In genomic region chr12:43180242-43180641, GRCh38 we compare ENCODE assay signal across 19 cellular contexts.
DNase-seq lines count a peak whose midpoint lies in the region; TF ChIP-seq lines count a peak whose summit lies in the region.
"Had no signal": no experiment of that assay in that cellular context is flagged by ENCODE, and none has a peak within 500 bp of the region (broad histone marks: within the 10 kb centered on the region; RNA-seq: fewer than 3 reads in every experiment).

No MANE protein-coding gene starts in this region.

- TF ChIP-seq RAD21 in neural cell (conservative IDR thresholded peaks at IDR 0.05): no peak

- no peaks in the 10 kb centered on the region for H3K27me3 ChIP-seq in neural cell (ENCODE audit: insufficient read depth, low read depth, low read length)
- no peaks in the 10 kb centered on the region for H3K27me3 ChIP-seq in esophagus muscularis mucosa

- H3K4me1 ChIP-seq in esophagus muscularis mucosa: peaks cover 0 to 10% (median 4%) of the 10 kb centered on the region in 4 donors
- H3K4me1 ChIP-seq: A549 had no signal

- H3K4me3 ChIP-seq in neural cell (ENCODE audit: low read length): peak overlapping the region; percentile 31
- H3K4me3 ChIP-seq in esophagus muscularis mucosa: no peak overlapping the region
- H3K4me3 ChIP-seq: A549, GM23248 had no signal

- no peak overlapping the region for H3K4me2 ChIP-seq in neural cell (ENCODE audit: low read length)
- H3K4me2 ChIP-seq: A549 had no signal

- DNase-seq in NCI-H146 (lab: John Stamatoyannopoulos, UW): peak; percentile 34
- DNase-seq in NCI-H146 treated with DMSO at 0.1 percent for 48 hours (lab: John Stamatoyannopoulos, UW; ENCODE audit: unreplicated experiment): no peak
- DNase-seq in SK-N-DZ (ENCODE audit: low spot score): peak; percentile 83
- no peak for DNase-seq in cerebellum (ENCODE audit: low spot score)
- no peak for DNase-seq in esophagus muscularis mucosa (ENCODE audit: extremely low spot score)
- DNase-seq: 8988T; ACHN; AML-193; C1 segment of cervical spinal cord; Calu3; CD4-positive, alpha-beta memory T cell; COR-L47; DND-41; GM23248; H7; HCEC 1CT had no signal

- TF ChIP-seq CTCF in VCaP (conservative IDR thresholded peaks at IDR 0.05) (no peak), neural cell (IDR thresholded peaks at IDR 0.05; ENCODE audit: poor library complexity, severe bottlenecking) (no peak), esophagus muscularis mucosa (IDR thresholded peaks at IDR 0.05) (no peak)

- H3K79me2 ChIP-seq in neural cell (replicated peaks; ENCODE audit: insufficient read depth, low read length): no peaks in the 10 kb centered on the region

- no peak overlapping the region for H2AFZ ChIP-seq in neural cell (ENCODE audit: low read depth, low read length)
- H2AFZ ChIP-seq: GM23248 had no signal

- no peaks in the 10 kb centered on the region for H3K9me2 ChIP-seq in neural cell (ENCODE audit: insufficient read depth, low read length)

- H3K27ac ChIP-seq in VCaP (peak overlapping the region; percentile 24; the same call in 1 of the 2 replicates), neural cell (ENCODE audit: low read length) (peak overlapping the region; percentile 50), esophagus muscularis mucosa (replicated peaks in 1 of 4) (no peak overlapping the region)
- H3K27ac ChIP-seq: A549, GM23248 had no signal

- intact Hi-C loops in esophagus muscularis mucosa (cut with DNase I): no loop called here

- H3K9me3 ChIP-seq in neural cell (ENCODE audit: low read length) (no peaks in the 10 kb centered on the region), esophagus muscularis mucosa (no peaks in the 10 kb centered on the region)

- no peaks in the 10 kb centered on the region for H3K36me3 ChIP-seq in neural cell (ENCODE audit: insufficient read depth, low read length)
- H3K36me3 ChIP-seq in esophagus muscularis mucosa: no peaks in the 10 kb centered on the region

- TF ChIP-seq EP300 in neural cell (conservative IDR thresholded peaks at IDR 0.05; ENCODE audit: poor library complexity, severe bottlenecking) (peak; percentile 69), esophagus muscularis mucosa (IDR thresholded peaks at IDR 0.05) (no peak)

- WGBS in esophagus muscularis mucosa: 47% methylated on average over 4 of the region's 4 CpGs

- H3F3A ChIP-seq in neural cell (ENCODE audit: insufficient read depth, low read length, poor library complexity, severe bottlenecking): no peaks in the 10 kb centered on the region

- TF ChIP-seq POLR2A in esophagus muscularis mucosa (IDR thresholded peaks at IDR 0.05; ENCODE audit: low read depth): no peak

- H3K9ac ChIP-seq in neural cell (ENCODE audit: low read length): no peak overlapping the region
- H3K9ac ChIP-seq: GM23248 had no signal

- H4K20me1 ChIP-seq in neural cell (ENCODE audit: insufficient read depth): no peaks in the 10 kb centered on the region

TF ChIP-seq in neural cell, 6 proteins besides CTCF, POLR2A, EP300 and RAD21:
- peak; percentile 33 for TF ChIP-seq POLR2AphosphoS5 (IDR thresholded peaks at IDR 0.05)
- TF ChIP-seq MXI1 (conservative IDR thresholded peaks at IDR 0.05; ENCODE audit: poor library complexity, severe bottlenecking): no peak

Comparison
In these comparisons a context has a peak if more than half of its experiments do, and no peak if none do; other contexts are left out.
1. DNase-seq: peak in NCI-H146 (single experiment) and SK-N-DZ (single experiment); none in NCI-H146 treated with DMSO at 0.1 percent for 48 hours (single experiment), cerebellum (single experiment) and esophagus muscularis mucosa (single experiment).
2. H3K27ac ChIP-seq: peak in VCaP (single experiment) and neural cell (single experiment); none in esophagus muscularis mucosa (0 of 4).